In genomic region chr1:76031496-76031895, GRCh38 we compare ENCODE assay signal across 3 cellular contexts.
A peak's percentile ranks its signal among the peaks of the same experiment; 100 is the strongest.
TF ChIP-seq lines count a peak whose summit lies in the region.

No MANE protein-coding gene starts in this region.

TF ChIP-seq in A549, 52 proteins besides CTCF, POLR2A, EP300 and RAD21:
- no peak for TF ChIP-seq HEYL (CRISPR knock-in tag; IDR thresholded peaks at IDR 0.05)
- peak; percentile 56 for TF ChIP-seq MAFK (IDR thresholded peaks at IDR 0.05; ENCODE audit: partially characterized antibody)

TF ChIP-seq in IMR-90, 13 proteins besides CTCF, POLR2A, EP300 and RAD21:
- TF ChIP-seq MAFK (IDR thresholded peaks at IDR 0.05; ENCODE audit: low read depth, low read length): peak; percentile 48
- TF ChIP-seq MXI1 (IDR thresholded peaks at IDR 0.05; ENCODE audit: borderline replicate concordance, low read depth, low read length): no peak

TF ChIP-seq in K562, 482 proteins besides CTCF, POLR2A, EP300 and RAD21:
- TF ChIP-seq NCOA1 (IDR thresholded peaks at IDR 0.05; ENCODE audit: low read depth) (no peak), THRAP3 (IDR thresholded peaks at IDR 0.05; ENCODE audit: borderline replicate concordance) (no peak), ZNF316 (IDR thresholded peaks at IDR 0.05) (peak; percentile 42), ZNF592 (IDR thresholded peaks at IDR 0.05) (no peak), C11orf30 (IDR thresholded peaks at IDR 0.05; ENCODE audit: low read depth) (0 out of 2 replicates have a peak, but pooled peaks have one; percentile 22), ATF1 (CRISPR knock-in tag; IDR thresholded peaks at IDR 0.05) (no peak), ATF1 (tag; IDR thresholded peaks at IDR 0.05) (no peak), BRD4 (IDR thresholded peaks at IDR 0.05) (no peak), REST (CRISPR knock-in tag; IDR thresholded peaks at IDR 0.05; ENCODE audit: low read depth) (no peak), RFX5 (IDR thresholded peaks at IDR 0.05; ENCODE audit: low read depth, low read length) (no peak), TRIM24 (IDR thresholded peaks at IDR 0.05) (no peak), CBX2 (IDR thresholded peaks at IDR 0.05; ENCODE audit: insufficient read depth, low read length, poor library complexity, severe bottlenecking) (no peak), ZNF518B (CRISPR knock-in tag; IDR thresholded peaks at IDR 0.05) (no peak), SRSF9 (IDR thresholded peaks at IDR 0.05; ENCODE audit: borderline replicate concordance, low read depth, low read length) (no peak), PRPF4 (IDR thresholded peaks at IDR 0.05; ENCODE audit: insufficient read depth, low read depth, low read length, poor library complexity, severe bottlenecking) (no peak), LCOR (CRISPR knock-in tag; IDR thresholded peaks at IDR 0.05) (no peak)
